16 cellular contexts compared by ENCODE assay signal in the genomic region with DNA sequence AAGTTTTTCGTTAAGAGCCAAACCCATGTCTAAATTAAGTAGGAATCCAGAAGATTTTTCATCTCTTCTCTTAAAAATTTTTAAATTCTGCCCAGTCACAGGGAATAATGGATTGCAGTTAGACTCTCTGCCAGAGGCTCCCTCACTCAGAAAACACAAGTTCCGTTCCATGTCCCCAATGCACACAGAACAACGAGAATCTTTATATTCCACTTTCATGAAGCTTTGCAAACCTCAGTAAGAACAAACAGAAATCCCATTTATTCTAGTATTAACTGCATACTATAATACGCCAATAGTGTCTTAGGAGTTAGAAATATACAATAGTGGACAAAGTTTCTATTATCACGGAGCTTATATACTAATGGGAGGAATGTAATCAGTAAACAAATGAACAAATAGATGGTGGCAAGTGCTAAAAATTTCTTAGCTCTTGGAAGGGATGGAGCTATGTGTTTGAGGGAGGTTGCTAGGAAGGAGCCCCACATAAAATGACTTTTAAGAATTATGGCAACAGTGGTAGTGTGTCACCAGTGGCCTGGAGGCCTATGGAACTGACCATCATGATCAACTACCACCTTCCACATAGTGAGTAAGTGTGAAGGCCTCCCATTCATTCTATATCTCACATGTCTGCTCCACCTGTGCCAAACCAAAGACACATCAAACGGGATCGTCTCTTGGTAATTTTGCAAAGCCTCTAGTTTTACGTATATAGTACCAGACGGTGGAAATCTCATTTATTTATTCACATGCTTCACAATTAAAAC. TPM values are rescaled to one million over a fixed set of nuclear protein-coding genes. Genes with fewer than 3 reads are reported as not detected.
A peak's percentile ranks its signal among the peaks of the same experiment; 100 is the strongest.
DNase-seq lines count a peak whose midpoint lies in the region; ATAC-seq and TF ChIP-seq lines count a peak whose summit lies in the region.
"Had no signal": no experiment of that assay in that cellular context is flagged by ENCODE, and none has a peak within 500 bp of the region (broad histone marks: within the 10 kb centered on the region; RNA-seq: fewer than 3 reads in every experiment).

No MANE protein-coding gene starts in this region.

- no peak for TF ChIP-seq CTCF in WTC11 (IDR thresholded peaks at IDR 0.05)

- ATAC-seq in activated CD8-positive, alpha-beta memory T cell treated with anti-CD3 and anti-CD28 coated beads, Interleukin-2, amount 10 ng/mL, durations not matched to agents 7 days and 5 days, result no peak
- ATAC-seq in WTC11, result no peak
- ATAC-seq in stimulated activated naive B cell treated with anti-CD40 and anti-IgM and Interleukin-4, amounts not matched to agents 10 μg/mL and 1 μg/mL and 100 μg/mL, for 72 hours (replicated peaks), result no peak
- no peak for ATAC-seq in HG03460 (IDR thresholded peaks at IDR 0.05; ENCODE audit: unreplicated experiment)
- ATAC-seq: esophagus mucosa had no signal

- H3K4me1 Mint-ChIP-seq in activated CD8-positive, alpha-beta memory T cell treated with anti-CD3 and anti-CD28 coated beads, Interleukin-2, amount 10 ng/mL, durations not matched to agents 7 days and 5 days, result peaks cover 80% of the 10 kb centered on the region
- peaks cover 42% of the 10 kb centered on the region for H3K4me1 Mint-ChIP-seq in WTC11
- H3K4me1 Mint-ChIP-seq in stimulated activated naive B cell treated with anti-CD40 and anti-IgM and Interleukin-4, amounts not matched to agents 10 μg/mL and 1 μg/mL and 100 μg/mL, for 72 hours, result peaks cover 43 to 86% of the 10 kb centered on the region in 2 donors

- peaks cover 10% of the 10 kb centered on the region for H3K36me3 Mint-ChIP-seq in activated CD8-positive, alpha-beta memory T cell treated with anti-CD3 and anti-CD28 coated beads, Interleukin-2, amount 10 ng/mL, durations not matched to agents 7 days and 5 days
- H3K36me3 Mint-ChIP-seq in WTC11, result no peaks in the 10 kb centered on the region
- H3K36me3 Mint-ChIP-seq in stimulated activated naive B cell treated with anti-CD40 and anti-IgM and Interleukin-4, amounts not matched to agents 10 μg/mL and 1 μg/mL and 100 μg/mL, for 72 hours, result peaks cover 11 to 35% of the 10 kb centered on the region in 2 donors

- no peaks in the 10 kb centered on the region for H3K27me3 Mint-ChIP-seq in activated CD8-positive, alpha-beta memory T cell treated with anti-CD3 and anti-CD28 coated beads, Interleukin-2, amount 10 ng/mL, durations not matched to agents 7 days and 5 days
- H3K27me3 Mint-ChIP-seq in WTC11 (ENCODE audit: low read depth), result no peaks in the 10 kb centered on the region
- H3K27me3 Mint-ChIP-seq in stimulated activated naive B cell treated with anti-CD40 and anti-IgM and Interleukin-4, amounts not matched to agents 10 μg/mL and 1 μg/mL and 100 μg/mL, for 72 hours, result no peaks in the 10 kb centered on the region

- DNase-seq in activated CD8-positive, alpha-beta memory T cell treated with anti-CD3 and anti-CD28 coated beads, Interleukin-2, amount 10 ng/mL, durations not matched to agents 7 days and 5 days, result no peak
- no peak for DNase-seq in activated CD8-positive, alpha-beta memory T cell treated with anti-CD3 and anti-CD28 coated beads, Interleukin-2, amount 50 U/mL, for 48 hours
- no peak for DNase-seq in WTC11 (ENCODE audit: low spot score)
- peak; percentile 81 for DNase-seq in medulla oblongata (ENCODE audit: extremely low spot score)
- DNase-seq in stimulated activated naive B cell treated with anti-CD40 and anti-IgM and Interleukin-4, amounts not matched to agents 10 μg/mL and 1 μg/mL and 100 μg/mL, for 72 hours, result no peak
- no peak for DNase-seq in DMS79 treated with DMSO at 0.1 percent for 48 hours (lab: John Stamatoyannopoulos, UW)
- DNase-seq in iPS-NIHi11 (ENCODE audit: low spot score), result no peak
- DNase-seq: ACHN; activated CD4-positive, alpha-beta T cell treated with anti-CD3 and anti-CD28 coated beads, Interleukin-2, amount 50 U/mL, for 1 hour; GDM1; islet precursor cell; NCI-H446 treated with DMSO at 0.1 percent for 48 hours; posterior cingulate gyrus; SHP77 treated with DMSO at 0.1 percent for 48 hours had no signal

- H3K27ac Mint-ChIP-seq in activated CD8-positive, alpha-beta memory T cell treated with anti-CD3 and anti-CD28 coated beads, Interleukin-2, amount 10 ng/mL, durations not matched to agents 7 days and 5 days, result peak overlapping the region; percentile 46
- peak overlapping the region; percentile 44 for H3K27ac Mint-ChIP-seq in WTC11
- peak overlapping the region; percentile 63 for H3K27ac Mint-ChIP-seq in stimulated activated naive B cell treated with anti-CD40 and anti-IgM and Interleukin-4, amounts not matched to agents 10 μg/mL and 1 μg/mL and 100 μg/mL, for 72 hours

- POLR2A ChIA-PET in WTC11 (lab: Charles Lee), result interaction anchor here (0.6 to 1.1 kb wide), 2 partner anchors 26 to 35 kb away, joined by 3 to 4 read pairs; partner anchors contain the start of gene PICALM

- CTCF ChIA-PET in activated CD8-positive, alpha-beta memory T cell treated with anti-CD3 and anti-CD28 coated beads, Interleukin-2, amount 10 ng/mL, durations not matched to agents 7 days and 5 days (lab: Charles Lee), result interaction anchor here (0.9 to 4.8 kb wide), 5 partner anchors 18 to 172 kb away, joined by 3 to 61 read pairs (median 13); no protein-coding TSS in a partner anchor
- CTCF ChIA-PET in WTC11 (lab: Charles Lee), result interaction anchor here (0.9 to 3.8 kb wide), 3 partner anchors 9 to 150 kb away, joined by 3 to 46 read pairs (median 5); no protein-coding TSS in a partner anchor

- no peaks in the 10 kb centered on the region for H3K9me3 Mint-ChIP-seq in activated CD8-positive, alpha-beta memory T cell treated with anti-CD3 and anti-CD28 coated beads, Interleukin-2, amount 10 ng/mL, durations not matched to agents 7 days and 5 days (ENCODE audit: low read depth)
- no peaks in the 10 kb centered on the region for H3K9me3 Mint-ChIP-seq in WTC11
- no peaks in the 10 kb centered on the region for H3K9me3 Mint-ChIP-seq in stimulated activated naive B cell treated with anti-CD40 and anti-IgM and Interleukin-4, amounts not matched to agents 10 μg/mL and 1 μg/mL and 100 μg/mL, for 72 hours

- peak overlapping the region; percentile 9 for H3K4me3 Mint-ChIP-seq in activated CD8-positive, alpha-beta memory T cell treated with anti-CD3 and anti-CD28 coated beads, Interleukin-2, amount 10 ng/mL, durations not matched to agents 7 days and 5 days
- no peak overlapping the region for H3K4me3 Mint-ChIP-seq in WTC11
- H3K4me3 Mint-ChIP-seq in stimulated activated naive B cell treated with anti-CD40 and anti-IgM and Interleukin-4, amounts not matched to agents 10 μg/mL and 1 μg/mL and 100 μg/mL, for 72 hours, result peak overlapping the region in 1 of 2 donors; percentile 12

TF ChIP-seq in WTC11, 78 proteins besides CTCF, POLR2A, EP300 and RAD21 (continues in another document):
- TF ChIP-seq ZNF281 (CRISPR knock-in tag; IDR thresholded peaks at IDR 0.05), result no peak
- TF ChIP-seq ELF4 (CRISPR knock-in tag; IDR thresholded peaks at IDR 0.05; ENCODE audit: low read depth), result no peak
- TF ChIP-seq E2F4 (CRISPR knock-in tag; IDR thresholded peaks at IDR 0.05; ENCODE audit: borderline replicate concordance, low read depth), result no peak
- TF ChIP-seq ATF3 (CRISPR knock-in tag; conservative IDR thresholded peaks at IDR 0.05), result no peak
- no peak for TF ChIP-seq SOX15 (CRISPR knock-in tag; IDR thresholded peaks at IDR 0.05)
- TF ChIP-seq MXD4 (CRISPR knock-in tag; IDR thresholded peaks at IDR 0.05; ENCODE audit: borderline replicate concordance), result no peak
- no peak for TF ChIP-seq ESRRA (CRISPR knock-in tag; IDR thresholded peaks at IDR 0.05; ENCODE audit: borderline replicate concordance)
- no peak for TF ChIP-seq FOXJ3 (CRISPR knock-in tag; IDR thresholded peaks at IDR 0.05; ENCODE audit: borderline replicate concordance)
- no peak for TF ChIP-seq NFYB (CRISPR knock-in tag; conservative IDR thresholded peaks at IDR 0.05; ENCODE audit: low read depth)
- no peak for TF ChIP-seq SMAD3 (CRISPR knock-in tag; IDR thresholded peaks at IDR 0.05; ENCODE audit: borderline replicate concordance)
- TF ChIP-seq JUN (CRISPR knock-in tag; IDR thresholded peaks at IDR 0.05), result no peak

RNA-seq across cellular contexts. Expression of gene PICALM, which starts 24.9 kb away (rescaled TPM):
- total RNA-seq in activated CD8-positive, alpha-beta memory T cell treated with anti-CD3 and anti-CD28 coated beads, Interleukin-2, amount 10 ng/mL, durations not matched to agents 7 days and 5 days, result 100 to 1,000 TPM; 123 to 166 TPM
- 64.4 to 69.9 TPM (median 65.1 TPM) in 3 replicates for total RNA-seq in WTC11 (2021)
